18 cellular contexts compared by ENCODE assay signal in genomic region chr7:71548746-71549145, GRCh38.
"Had no signal": no experiment of that assay in that cellular context is flagged by ENCODE, and none has a peak within 500 bp of the region (broad histone marks: within the 10 kb centered on the region; RNA-seq: fewer than 3 reads in every experiment).

No MANE protein-coding gene starts in this region.

- H3K4me3 ChIP-seq: coronary artery, heart left ventricle, right atrium auricular region, sigmoid colon, thoracic aorta, transverse colon had no signal

- H3K36me3 ChIP-seq: heart left ventricle, right atrium auricular region, sigmoid colon, thoracic aorta, transverse colon had no signal

- H3K4me1 ChIP-seq: heart left ventricle, right atrium auricular region, sigmoid colon, transverse colon had no signal

- H3K9me3 ChIP-seq: thoracic aorta had no signal

- FAIRE-seq: frontal cortex, islet of Langerhans, small intestine had no signal

- H3K27ac ChIP-seq: coronary artery, heart left ventricle, right atrium auricular region, sigmoid colon, thoracic aorta, transverse colon had no signal

- DNase-seq: effector CD4-positive, alpha-beta T cell; heart left ventricle; hypothalamus; mammary epithelial cell; natural killer cell; posterior cingulate gyrus; sigmoid colon; small intestine; stimulated activated CD4-positive, alpha-beta T cell treated with anti-CD3 and anti-CD28 coated beads, Interleukin-4, amount 100 ng/mL, for 24 hours; stimulated activated naive B cell treated with anti-CD40 and anti-IgM and Interleukin-4, amounts not matched to agents 10 μg/mL and 1 μg/mL and 100 μg/mL, for 72 hours; stimulated activated naive CD8-positive, alpha-beta T cell treated with anti-CD3 and anti-CD28 coated beads, Interleukin-15, amount 100 ng/mL, for 72 hours; substantia nigra; transverse colon had no signal
